In genomic region chr19:41452584-41453275, GRCh38 we compare ENCODE assay signal across 29 cellular contexts. TPM values are rescaled to one million over a fixed set of nuclear protein-coding genes. Genes with fewer than 3 reads are reported as not detected.
"Had no signal": no experiment of that assay in that cellular context is flagged by ENCODE, and none has a peak within 500 bp of the region (broad histone marks: within the 10 kb centered on the region; RNA-seq: fewer than 3 reads in every experiment).

No MANE protein-coding gene starts in this region.

- H3K4me3 ChIP-seq: adrenal gland, breast epithelium, MG63 had no signal

- H3K9me3 Mint-ChIP-seq: activated CD8-positive, alpha-beta T cell treated with anti-CD3 and anti-CD28 coated beads for 36 hours; activated naive CD8-positive, alpha-beta T cell treated with anti-CD3 and anti-CD28 coated beads, Interleukin-2, amount 10 ng/mL, durations not matched to agents 7 days and 5 days; activated T-cell treated with anti-CD3 and anti-CD28 coated beads, Interleukin-2, amount 50 U/mL, for 72 hours; activated T-helper 2 cell treated with anti-CD3 and anti-CD28 coated beads, Interferon-gamma antibody, Interleukin-2, Interleukin-4, amounts not matched to agents 10 μg/mL and 5 μg/mL and 100 μg/mL, durations not matched to agents 14 hours and 24 hours and 36 hours; T-cell had no signal

- H3K27ac ChIP-seq: adrenal gland, breast epithelium had no signal

- H3K36me3 ChIP-seq: adrenal gland, breast epithelium, MG63 had no signal

- H3K27me3 ChIP-seq: adrenal gland, breast epithelium had no signal

- H3K9me3 ChIP-seq: adrenal gland, breast epithelium had no signal

- ATAC-seq: activated CD4-positive, CD25-positive, alpha-beta regulatory T cell treated with anti-CD3 and anti-CD28 coated beads, Interleukin-2, amount 50 U/mL, for 24 hours; activated CD8-positive, alpha-beta T cell treated with anti-CD3 and anti-CD28 coated beads for 36 hours; activated T-cell treated with anti-CD3 and anti-CD28 coated beads, Interleukin-2, amount 50 U/mL, for 72 hours; PC-3; T-cell had no signal

- H3K27ac Mint-ChIP-seq: activated CD8-positive, alpha-beta T cell treated with anti-CD3 and anti-CD28 coated beads for 36 hours; activated naive CD8-positive, alpha-beta T cell treated with anti-CD3 and anti-CD28 coated beads, Interleukin-2, amount 10 ng/mL, durations not matched to agents 7 days and 5 days; activated T-cell treated with anti-CD3 and anti-CD28 coated beads, Interleukin-2, amount 50 U/mL, for 72 hours; activated T-helper 2 cell treated with anti-CD3 and anti-CD28 coated beads, Interferon-gamma antibody, Interleukin-2, Interleukin-4, amounts not matched to agents 10 μg/mL and 5 μg/mL and 100 μg/mL, durations not matched to agents 14 hours and 24 hours and 36 hours; T-cell had no signal

- H3K36me3 Mint-ChIP-seq: activated naive CD8-positive, alpha-beta T cell treated with anti-CD3 and anti-CD28 coated beads, Interleukin-2, amount 10 ng/mL, durations not matched to agents 7 days and 5 days; T-cell had no signal

- H3K4me3 Mint-ChIP-seq: activated CD8-positive, alpha-beta T cell treated with anti-CD3 and anti-CD28 coated beads for 36 hours; activated naive CD8-positive, alpha-beta T cell treated with anti-CD3 and anti-CD28 coated beads, Interleukin-2, amount 10 ng/mL, durations not matched to agents 7 days and 5 days; activated T-cell treated with anti-CD3 and anti-CD28 coated beads, Interleukin-2, amount 50 U/mL, for 72 hours; T-cell had no signal

- DNase-seq: activated CD4-positive, alpha-beta T cell treated with anti-CD3 and anti-CD28 coated beads for 4 hours; activated CD8-positive, alpha-beta memory T cell treated with anti-CD3 and anti-CD28 coated beads, Interleukin-2, amount 50 U/mL, for 4 hours; activated CD8-positive, alpha-beta T cell treated with anti-CD3 and anti-CD28 coated beads for 36 hours; activated naive CD4-positive, alpha-beta T cell treated with anti-CD3 and anti-CD28 coated beads, Interleukin-2, amount 50 U/mL, for 16 hours; activated naive CD8-positive, alpha-beta T cell treated with anti-CD3 and anti-CD28 coated beads, Interleukin-2, amount 10 ng/mL, durations not matched to agents 7 days and 5 days; activated T-cell treated with anti-CD3 and anti-CD28 coated beads, Interleukin-2, amount 50 U/mL, for 72 hours; adrenal gland; anterior cingulate cortex; caudate nucleus; MG63; MV-4-11; NCI-H1092 treated with DMSO at 0.1 percent for 48 hours; NCI-H1417 treated with DMSO at 0.1 percent for 48 hours; NCI-H1694; NCI-H2029; NCI-H2107; NCI-H345; NCI-H510A; NCI-H526 treated with DMSO at 0.1 percent for 48 hours; NCI-H82; PC-3; SIG-M5; T-cell; T-helper 2 cell; T1000 had no signal

RNA-seq across cellular contexts. Expression of gene ERICH4, which starts 9.8 kb away (rescaled TPM):
- total RNA-seq: activated CD8-positive, alpha-beta T cell treated with anti-CD3 and anti-CD28 coated beads for 36 hours; activated naive CD8-positive, alpha-beta T cell treated with anti-CD3 and anti-CD28 coated beads, Interleukin-2, amount 10 ng/mL, durations not matched to agents 7 days and 5 days; activated T-cell treated with anti-CD3 and anti-CD28 coated beads, Interleukin-2, amount 50 U/mL, for 72 hours; activated T-helper 2 cell treated with anti-CD3 and anti-CD28 coated beads, Interferon-gamma antibody, Interleukin-2, Interleukin-4, amounts not matched to agents 10 μg/mL and 5 μg/mL and 100 μg/mL, durations not matched to agents 14 hours and 24 hours and 36 hours; adrenal gland; breast epithelium; cerebellum; PC-3 had no signal
